Comparison of ENCODE assay signal across 9 cellular contexts in the genomic region with DNA sequence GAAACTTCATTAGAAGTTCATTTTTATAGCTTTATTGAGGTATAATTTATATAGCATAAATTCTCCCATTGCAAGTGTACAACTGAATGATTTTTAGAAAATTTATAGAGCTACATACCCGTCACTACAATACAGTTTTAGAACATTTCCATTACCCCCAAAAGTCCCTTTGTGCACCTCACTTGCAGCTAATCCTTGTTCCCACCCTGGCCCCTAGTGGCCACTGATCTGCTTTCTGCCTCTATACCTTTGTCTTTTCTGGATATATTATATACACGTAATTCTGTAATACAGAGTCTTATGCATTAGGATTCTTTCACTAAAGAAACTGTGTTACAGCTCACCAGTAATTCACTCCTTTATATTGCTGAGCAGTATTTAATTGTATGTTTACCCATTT.
DNase-seq lines count a peak whose midpoint lies in the region; ATAC-seq and TF ChIP-seq lines count a peak whose summit lies in the region.
"Had no signal": no experiment of that assay in that cellular context is flagged by ENCODE, and none has a peak within 500 bp of the region (broad histone marks: within the 10 kb centered on the region; RNA-seq: fewer than 3 reads in every experiment).

No MANE protein-coding gene starts in this region.

- POLR2A ChIA-PET in BJ (lab: Charles Lee), result interaction anchor here (0.6 kb wide), 1 partner anchor 37 kb away, joined by 3 read pairs; no protein-coding TSS in a partner anchor
- POLR2A ChIA-PET in GM10248 (lab: Yijun Ruan, JAX), result no interaction called here

- H3K36me3 ChIP-seq in BJ (ENCODE audit: control insufficient read depth, insufficient read depth, low read length), result no peaks in the 10 kb centered on the region
- no peaks in the 10 kb centered on the region for H3K36me3 ChIP-seq in RWPE2 (ENCODE audit: low read depth)
- H3K36me3 ChIP-seq: HAP-1 had no signal

- H3K4me3 ChIP-seq in BJ (ENCODE audit: low read depth, low read length), result no peak overlapping the region
- no peak overlapping the region for H3K4me3 ChIP-seq in RWPE2 (ENCODE audit: severe bottlenecking)
- no peak overlapping the region for H3K4me3 ChIP-seq in foreskin fibroblast (ENCODE audit: low read depth in 1 of 2, low read length in 2 of 2)
- H3K4me3 ChIP-seq: HAP-1 had no signal

- no peaks in the 10 kb centered on the region for H3K9me3 ChIP-seq in RWPE2 (ENCODE audit: severe bottlenecking)
- H3K9me3 ChIP-seq: HAP-1 had no signal

- ATAC-seq in RWPE2 (ENCODE audit: low read depth), result 0 out of 3 replicates have a peak, but pooled peaks have one; percentile 54
- ATAC-seq in GM21360 (IDR thresholded peaks at IDR 0.05; ENCODE audit: unreplicated experiment), result no peak

- DNase-seq in BJ (ENCODE audit: low read depth), result no peak
- peak; percentile 3 for DNase-seq in HPDE6-E6E7 (ENCODE audit: extremely low spot score)
- no peak for DNase-seq in RWPE2 (ENCODE audit: low spot score)
- peak; percentile 6 to 56 for DNase-seq in foreskin fibroblast
- no peak for DNase-seq in epidermal melanocyte (ENCODE audit: insufficient read length, low spot score)
- no peak for DNase-seq in SW 1271 (lab: John Stamatoyannopoulos, UW)
- no peak for DNase-seq in GM10248 (ENCODE audit: extremely low spot score)

- no peak overlapping the region for H3K27ac ChIP-seq in RWPE2 (ENCODE audit: poor library complexity, severe bottlenecking)

- TF ChIP-seq CTCF in BJ (IDR thresholded peaks at IDR 0.05; ENCODE audit: insufficient read depth, low read depth, low read length), result peak; percentile 60
- peak; percentile 58 for TF ChIP-seq CTCF in RWPE2 (IDR thresholded peaks at IDR 0.05; ENCODE audit: poor library complexity, severe bottlenecking)
- peak; percentile 52 for TF ChIP-seq CTCF in foreskin fibroblast (IDR thresholded peaks at IDR 0.05; ENCODE audit: low read depth, low read length)
- no peak for TF ChIP-seq CTCF in GM10248 (IDR thresholded peaks at IDR 0.05; ENCODE audit: control extremely low read depth, extremely low read depth, low read depth, missing control alignments)

- no peaks in the 10 kb centered on the region for H3K27me3 ChIP-seq in BJ (ENCODE audit: control insufficient read depth, insufficient read depth, low read length)
- no peaks in the 10 kb centered on the region for H3K27me3 ChIP-seq in RWPE2 (ENCODE audit: insufficient read depth, poor library complexity, severe bottlenecking)

- no peaks in the 10 kb centered on the region for H3K4me1 ChIP-seq in RWPE2 (ENCODE audit: insufficient read depth, poor library complexity, severe bottlenecking)
- H3K4me1 ChIP-seq: HAP-1 had no signal

- CTCF ChIA-PET in BJ (lab: Yijun Ruan, JAX), result interaction anchor here (0.7 to 2.8 kb wide), 8 partner anchors 9 to 189 kb away, joined by 3 to 13 read pairs (median 4); no protein-coding TSS in a partner anchor
- CTCF ChIA-PET in GM10248 (lab: Yijun Ruan, JAX), result interaction anchor here (1.1 to 1.5 kb wide), 4 partner anchors 10 to 18 kb away, joined by 3 to 5 read pairs (median 3); no protein-coding TSS in a partner anchor

Comparison
In these comparisons a context has a peak if more than half of its experiments do, and no peak if none do; other contexts are left out.
1. DNase-seq: peak in HPDE6-E6E7 (single experiment) and foreskin fibroblast (2 of 2); none in BJ (single experiment), RWPE2 (single experiment), epidermal melanocyte (single experiment), SW 1271 (0 of 2) and GM10248 (single experiment).